Comparison of ENCODE assay signal across 13 cellular contexts in genomic region chr1:54302951-54303843, GRCh38.
DNase-seq lines count a peak whose midpoint lies in the region; ATAC-seq and TF ChIP-seq lines count a peak whose summit lies in the region.
"Had no signal": no experiment of that assay in that cellular context is flagged by ENCODE, and none has a peak within 500 bp of the region (broad histone marks: within the 10 kb centered on the region; RNA-seq: fewer than 3 reads in every experiment).

No MANE protein-coding gene starts in this region.

- H3K9me3 Mint-ChIP-seq in activated naive CD4-positive, alpha-beta T cell treated with anti-CD3 and anti-CD28 coated beads, Interleukin-2, amount 50 U/mL, for 24 hours: no peaks in the 10 kb centered on the region
- peaks cover 0 to 3% (median 0%) of the 10 kb centered on the region in 5 experiments for H3K9me3 Mint-ChIP-seq in brain
- H3K9me3 Mint-ChIP-seq: activated naive CD4-positive, alpha-beta T cell treated with anti-CD3 and anti-CD28 coated beads for 36 hours; T-helper 2 cell treated with Interferon-gamma antibody and Interleukin-4, amounts not matched to agents 5 μg/mL and 100 μg/mL, for 36 hours had no signal

- DNase-seq in activated naive CD4-positive, alpha-beta T cell (lab: John Stamatoyannopoulos, UW): no peak
- DNase-seq in NCI-H345 (lab: John Stamatoyannopoulos, UW) (peak; percentile 93), HuH-7.5 (ENCODE audit: low spot score) (no peak), mucosa of gallbladder (ENCODE audit: low spot score) (no peak)
- DNase-seq in stimulated activated naive CD8-positive, alpha-beta T cell treated with anti-CD3 and anti-CD28 coated beads, Interleukin-15, Interleukin-2, amounts not matched to agents 100 U/mL and 50 U/mL, for 24 hours: no peak
- DNase-seq: activated CD8-positive, alpha-beta memory T cell treated with anti-CD3 and anti-CD28 coated beads for 24 hours; activated naive CD4-positive, alpha-beta T cell treated with anti-CD3 and anti-CD28 coated beads for 36 hours; DMS79; Peyer's patch had no signal

- TF ChIP-seq CTCF in brain (conservative IDR thresholded peaks at IDR 0.05): no peak

- no peak overlapping the region for H3K4me3 Mint-ChIP-seq in activated naive CD4-positive, alpha-beta T cell treated with anti-CD3 and anti-CD28 coated beads, Interleukin-2, amount 50 U/mL, for 24 hours
- H3K4me3 Mint-ChIP-seq in brain: peak overlapping the region in 1 of 5 experiments; percentile 25
- H3K4me3 Mint-ChIP-seq: activated naive CD4-positive, alpha-beta T cell treated with anti-CD3 and anti-CD28 coated beads for 36 hours; T-helper 2 cell treated with Interferon-gamma antibody and Interleukin-4, amounts not matched to agents 5 μg/mL and 100 μg/mL, for 36 hours had no signal

- H3K27ac Mint-ChIP-seq in activated naive CD4-positive, alpha-beta T cell treated with anti-CD3 and anti-CD28 coated beads, Interleukin-2, amount 50 U/mL, for 24 hours: peak overlapping the region; percentile 74
- H3K27ac Mint-ChIP-seq in brain: peak overlapping the region in 4 of 5 experiments; percentile 52 to 85 (median 74)
- H3K27ac Mint-ChIP-seq: activated naive CD4-positive, alpha-beta T cell treated with anti-CD3 and anti-CD28 coated beads for 36 hours; T-helper 2 cell treated with Interferon-gamma antibody and Interleukin-4, amounts not matched to agents 5 μg/mL and 100 μg/mL, for 36 hours had no signal

- peaks cover 87% of the 10 kb centered on the region for H3K4me1 Mint-ChIP-seq in activated naive CD4-positive, alpha-beta T cell treated with anti-CD3 and anti-CD28 coated beads, Interleukin-2, amount 50 U/mL, for 24 hours
- peaks cover 100% of the 10 kb centered on the region for H3K4me1 Mint-ChIP-seq in brain

- peaks cover 2% of the 10 kb centered on the region for H3K36me3 Mint-ChIP-seq in activated naive CD4-positive, alpha-beta T cell treated with anti-CD3 and anti-CD28 coated beads, Interleukin-2, amount 50 U/mL, for 24 hours
- H3K36me3 Mint-ChIP-seq in brain: peaks cover 4% of the 10 kb centered on the region

- ATAC-seq in stimulated activated naive CD8-positive, alpha-beta T cell treated with anti-CD3 and anti-CD28 coated beads, Interleukin-15, Interleukin-2, amounts not matched to agents 100 U/mL and 50 U/mL, for 24 hours: peak; percentile 47
- ATAC-seq in HG02970 (IDR thresholded peaks at IDR 0.05; ENCODE audit: low FRiP score, unreplicated experiment): no peak

- H3K27me3 Mint-ChIP-seq in activated naive CD4-positive, alpha-beta T cell treated with anti-CD3 and anti-CD28 coated beads, Interleukin-2, amount 50 U/mL, for 24 hours: no peaks in the 10 kb centered on the region
- peaks cover 7% of the 10 kb centered on the region for H3K27me3 Mint-ChIP-seq in brain
